Comparison of ENCODE assay signal across 11 cellular contexts in genomic region chr10:118732253-118733194, GRCh38. TPM values are rescaled to one million over a fixed set of nuclear protein-coding genes. Genes with fewer than 3 reads are reported as not detected.
DNase-seq lines count a peak whose midpoint lies in the region; ATAC-seq and TF ChIP-seq lines count a peak whose summit lies in the region.
"Had no signal": no experiment of that assay in that cellular context is flagged by ENCODE, and none has a peak within 500 bp of the region (broad histone marks: within the 10 kb centered on the region; RNA-seq: fewer than 3 reads in every experiment).

No MANE protein-coding gene starts in this region.

- peaks cover 38% of the 10 kb centered on the region for H3K4me1 Mint-ChIP-seq in MCF 10A (ENCODE audit: insufficient read depth, unreplicated experiment)

- H3K4me1 ChIP-seq in breast epithelium: peaks cover 0 to 9% of the 10 kb centered on the region in 2 donors
- H3K4me1 ChIP-seq in effector memory CD4-positive, alpha-beta T cell (ENCODE audit: control insufficient read depth, insufficient read depth, low read length, poor library complexity, severe bottlenecking): peaks cover 34% of the 10 kb centered on the region
- peaks cover 0 to 59% (median 48%) of the 10 kb centered on the region in 5 donors for H3K4me1 ChIP-seq in subcutaneous abdominal adipose tissue (ENCODE audit: control insufficient read depth in 5 of 5, insufficient read depth in 5 of 5, low read length in 5 of 5)
- H3K4me1 ChIP-seq in adrenal gland (replicated peaks in 1 of 2): peaks cover 33 to 89% of the 10 kb centered on the region in 2 donors

- POLR2A ChIA-PET in MCF 10A (lab: Yijun Ruan, JAX): interaction anchor here (0.5 to 6.9 kb wide), 6 partner anchors 8 to 138 kb away, joined by 3 to 62 read pairs (median 6); partner anchors contain the start of gene CACUL1

- H3K36me3 Mint-ChIP-seq in MCF 10A (ENCODE audit: insufficient read depth, unreplicated experiment): no peaks in the 10 kb centered on the region

- TF ChIP-seq CTCF in MCF 10A (IDR thresholded peaks at IDR 0.05; ENCODE audit: unreplicated experiment): no peak
- no peak for TF ChIP-seq CTCF in breast epithelium (IDR thresholded peaks at IDR 0.05)
- no peak for TF ChIP-seq CTCF in adrenal gland (IDR thresholded peaks at IDR 0.05)

- CTCF ChIA-PET in MCF 10A (lab: Yijun Ruan, JAX): interaction anchor here (0.9 to 2.5 kb wide), 5 partner anchors 14 to 297 kb away, joined by 3 to 9 read pairs (median 3); partner anchors contain the start of genes CACUL1 and NANOS1

- DNase-seq in MCF 10A (ENCODE audit: unreplicated experiment) (no peak), breast epithelium (ENCODE audit: low spot score in 2 of 2) (no peak), SW 1271 (lab: John Stamatoyannopoulos, UW) (no peak), adrenal gland (no peak), GM19238 (ENCODE audit: insufficient read length, low spot score) (no peak)
- DNase-seq in effector memory CD4-positive, alpha-beta T cell: no peak
- DNase-seq: Kasumi-1, thyroid gland had no signal

- no peaks in the 10 kb centered on the region for H3K27me3 Mint-ChIP-seq in MCF 10A (ENCODE audit: insufficient read depth, unreplicated experiment)

- no peaks in the 10 kb centered on the region for H3K9me3 Mint-ChIP-seq in MCF 10A (ENCODE audit: unreplicated experiment)

- no peaks in the 10 kb centered on the region for H3K9me3 ChIP-seq in breast epithelium
- no peaks in the 10 kb centered on the region for H3K9me3 ChIP-seq in effector memory CD4-positive, alpha-beta T cell (ENCODE audit: control insufficient read depth, low read length)
- H3K9me3 ChIP-seq in subcutaneous abdominal adipose tissue (ENCODE audit: control insufficient read depth in 5 of 5, low read length in 5 of 5): no peaks in the 10 kb centered on the region
- no peaks in the 10 kb centered on the region for H3K9me3 ChIP-seq in adrenal gland (replicated peaks in 1 of 3)
- H3K9me3 ChIP-seq: BLaER1, thyroid gland had no signal

- H3K27me3 ChIP-seq in breast epithelium (no peaks in the 10 kb centered on the region), subcutaneous abdominal adipose tissue (ENCODE audit: control insufficient read depth in 5 of 5, insufficient read depth in 4 of 5, low read length in 5 of 5) (no peaks in the 10 kb centered on the region), adrenal gland (no peaks in the 10 kb centered on the region)
- H3K27me3 ChIP-seq in effector memory CD4-positive, alpha-beta T cell (replicated peaks; ENCODE audit: control insufficient read depth, insufficient read depth, low read length, poor library complexity, severe bottlenecking): no peaks in the 10 kb centered on the region
- H3K27me3 ChIP-seq: BLaER1, thyroid gland had no signal

- TF ChIP-seq POLR2A in breast epithelium (IDR thresholded peaks at IDR 0.05): no peak
- no peak for TF ChIP-seq POLR2A in adrenal gland (IDR thresholded peaks at IDR 0.05)

- peak; percentile 47 for ATAC-seq in HG03159 (IDR thresholded peaks at IDR 0.05; ENCODE audit: unreplicated experiment)

- H3K4me3 ChIP-seq in breast epithelium (no peak overlapping the region), subcutaneous abdominal adipose tissue (ENCODE audit: low read depth in 1 of 5, low read length in 5 of 5) (no peak overlapping the region), adrenal gland (no peak overlapping the region)
- peak overlapping the region; percentile 22 for H3K4me3 ChIP-seq in effector memory CD4-positive, alpha-beta T cell (ENCODE audit: insufficient read depth, low read depth, low read length, poor library complexity, severe bottlenecking)
- H3K4me3 ChIP-seq: BLaER1, thyroid gland had no signal

- intact Hi-C loops in MCF 10A (cut with micrococcal nuclease) (no loop called here), breast epithelium (cut with DNase I; ENCODE audit: low total_unique reads) (no loop called here), adrenal gland (cut with DNase I) (no loop called here)

- H3K4me3 Mint-ChIP-seq in MCF 10A (ENCODE audit: unreplicated experiment): no peak overlapping the region

- no peak overlapping the region for H3K27ac ChIP-seq in breast epithelium
- peak overlapping the region; percentile 23 for H3K27ac ChIP-seq in effector memory CD4-positive, alpha-beta T cell (ENCODE audit: insufficient read depth, low read length, poor library complexity, severe bottlenecking)
- peak overlapping the region; percentile 3 for H3K27ac ChIP-seq in subcutaneous abdominal adipose tissue (ENCODE audit: low read depth, low read length)
- no peak overlapping the region for H3K27ac ChIP-seq in adrenal gland
- H3K27ac ChIP-seq: BLaER1, thyroid gland had no signal

- peak overlapping the region in 1 of 5 donors; percentile 23 for H3K9ac ChIP-seq in subcutaneous abdominal adipose tissue (ENCODE audit: low read length in 5 of 5)
- H3K9ac ChIP-seq: BLaER1 had no signal

- no TSS peak for BruUV-seq in MCF 10A (replicated peaks; lab: Mats Ljungman, UMichigan)

- 81 to 85% (median 83%) methylated on average over 12 of the region's 12 CpGs for WGBS in adrenal gland, 4 donors

- H3K36me3 ChIP-seq in breast epithelium: no peaks in the 10 kb centered on the region
- H3K36me3 ChIP-seq in effector memory CD4-positive, alpha-beta T cell (ENCODE audit: control insufficient read depth, insufficient read depth, low read length): no peaks in the 10 kb centered on the region
- H3K36me3 ChIP-seq in subcutaneous abdominal adipose tissue (ENCODE audit: control insufficient read depth in 5 of 5, insufficient read depth in 5 of 5, low read length in 5 of 5): no peaks in the 10 kb centered on the region
- no peaks in the 10 kb centered on the region for H3K36me3 ChIP-seq in adrenal gland (replicated peaks in 1 of 2)
- H3K36me3 ChIP-seq: thyroid gland had no signal

- H3K27ac Mint-ChIP-seq in MCF 10A (ENCODE audit: low read depth, unreplicated experiment): peak overlapping the region; percentile 5

RNA-seq across cellular contexts. Expression of gene CACUL1, which starts 22.2 kb away (rescaled TPM):
- total RNA-seq in MCF 10A (2022) (45.9 and 51.0 TPM in 2 replicates), breast epithelium (10 to 100 TPM; 33.4 to 68.6 (median 55.2) TPM), adrenal gland (10 to 100 TPM; 24.2 to 70.0 (median 40.1) TPM)
- polyA plus RNA-seq in adrenal gland: 10 to 100 TPM in 2 of 3 donors, 1 to 10 TPM in 1; 6.9 to 24.5 (median 16.9) TPM

Comparison
In these comparisons a context has a peak if more than half of its experiments do, and no peak if none do; other contexts are left out.
1. H3K27ac ChIP-seq: peak in effector memory CD4-positive, alpha-beta T cell (single experiment) and subcutaneous abdominal adipose tissue (single experiment); none in breast epithelium (0 of 2) and adrenal gland (0 of 5).